Comparison of ENCODE assay signal across 1 cellular context in the genomic region with DNA sequence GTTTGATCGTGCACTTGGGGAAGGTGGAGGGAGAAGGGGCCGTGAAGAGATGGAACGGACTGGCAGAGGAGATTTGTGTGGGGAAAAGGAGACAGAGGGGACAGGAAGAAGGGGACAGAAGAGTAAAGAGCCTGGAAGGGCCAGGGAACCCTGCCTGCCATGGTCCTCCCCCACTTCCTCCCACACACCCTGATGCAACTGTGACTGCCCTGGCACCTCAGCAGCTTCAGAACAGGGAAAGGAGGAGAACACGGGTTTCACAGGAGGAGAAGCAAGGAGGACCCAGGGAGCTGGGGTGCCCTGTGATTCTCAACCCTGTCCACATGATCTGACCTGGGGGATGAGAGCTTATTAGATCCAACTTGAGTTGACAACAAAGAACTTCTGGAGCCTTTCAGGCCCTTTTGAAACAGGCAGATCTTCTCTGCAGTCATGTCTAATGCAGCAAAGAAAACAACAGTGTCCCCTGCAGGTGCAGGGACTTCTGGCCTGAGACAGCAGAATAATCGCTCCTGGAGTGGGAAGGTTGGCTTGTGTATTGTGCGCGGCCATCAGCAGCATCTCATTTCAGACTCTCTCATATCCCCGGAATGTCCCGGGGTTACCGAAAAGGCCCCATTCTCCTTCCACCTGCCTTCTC.
TF ChIP-seq lines count a peak whose summit lies in the region.

No MANE protein-coding gene starts in this region.

TF ChIP-seq in K562, 482 proteins besides CTCF, POLR2A, EP300 and RAD21:
- TF ChIP-seq YBX1 (IDR thresholded peaks at IDR 0.05): no peak
- TF ChIP-seq, protein P1, sequence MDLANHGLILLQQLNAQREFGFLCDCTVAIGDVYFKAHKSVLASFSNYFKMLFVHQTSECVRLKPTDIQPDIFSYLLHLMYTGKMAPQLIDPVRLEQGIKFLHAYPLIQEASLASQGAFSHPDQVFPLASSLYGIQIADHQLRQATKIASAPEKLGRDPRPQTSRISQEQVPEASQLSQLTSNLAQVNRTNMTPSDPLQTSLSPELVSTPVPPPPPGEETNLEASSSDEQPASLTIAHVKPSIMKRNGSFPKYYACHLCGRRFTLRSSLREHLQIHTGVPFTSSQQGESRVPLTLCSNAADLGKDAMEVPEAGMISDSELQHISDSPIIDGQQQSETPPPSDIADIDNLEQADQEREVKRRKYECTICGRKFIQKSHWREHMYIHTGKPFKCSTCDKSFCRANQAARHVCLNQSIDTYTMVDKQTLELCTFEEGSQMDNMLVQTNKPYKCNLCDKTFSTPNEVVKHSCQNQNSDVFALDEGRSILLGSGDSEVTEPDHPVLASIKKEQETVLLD (IDR thresholded peaks at IDR 0.05): no peak
- TF ChIP-seq, protein P2, sequence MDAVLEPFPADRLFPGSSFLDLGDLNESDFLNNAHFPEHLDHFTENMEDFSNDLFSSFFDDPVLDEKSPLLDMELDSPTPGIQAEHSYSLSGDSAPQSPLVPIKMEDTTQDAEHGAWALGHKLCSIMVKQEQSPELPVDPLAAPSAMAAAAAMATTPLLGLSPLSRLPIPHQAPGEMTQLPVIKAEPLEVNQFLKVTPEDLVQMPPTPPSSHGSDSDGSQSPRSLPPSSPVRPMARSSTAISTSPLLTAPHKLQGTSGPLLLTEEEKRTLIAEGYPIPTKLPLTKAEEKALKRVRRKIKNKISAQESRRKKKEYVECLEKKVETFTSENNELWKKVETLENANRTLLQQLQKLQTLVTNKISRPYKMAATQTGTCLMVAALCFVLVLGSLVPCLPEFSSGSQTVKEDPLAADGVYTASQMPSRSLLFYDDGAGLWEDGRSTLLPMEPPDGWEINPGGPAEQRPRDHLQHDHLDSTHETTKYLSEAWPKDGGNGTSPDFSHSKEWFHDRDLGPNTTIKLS (IDR thresholded peaks at IDR 0.05; ENCODE audit: borderline replicate concordance, low read depth): no peak
- TF ChIP-seq BHLHE40 (IDR thresholded peaks at IDR 0.05; ENCODE audit: low read length): no peak
- TF ChIP-seq ZNF57 (CRISPR knock-in tag; IDR thresholded peaks at IDR 0.05): no peak
- TF ChIP-seq ZNF778 (CRISPR knock-in tag; IDR thresholded peaks at IDR 0.05): no peak
- TF ChIP-seq, protein P3, sequence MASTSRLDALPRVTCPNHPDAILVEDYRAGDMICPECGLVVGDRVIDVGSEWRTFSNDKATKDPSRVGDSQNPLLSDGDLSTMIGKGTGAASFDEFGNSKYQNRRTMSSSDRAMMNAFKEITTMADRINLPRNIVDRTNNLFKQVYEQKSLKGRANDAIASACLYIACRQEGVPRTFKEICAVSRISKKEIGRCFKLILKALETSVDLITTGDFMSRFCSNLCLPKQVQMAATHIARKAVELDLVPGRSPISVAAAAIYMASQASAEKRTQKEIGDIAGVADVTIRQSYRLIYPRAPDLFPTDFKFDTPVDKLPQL (IDR thresholded peaks at IDR 0.05; ENCODE audit: extremely low read depth, insufficient read length): no peak
- TF ChIP-seq HNRNPL (IDR thresholded peaks at IDR 0.05; ENCODE audit: low read depth, low read length): no peak
- no peak for TF ChIP-seq TBP (optimal IDR thresholded peaks at IDR 0.05; ENCODE audit: low read depth, low read length)
- TF ChIP-seq, protein P4, sequence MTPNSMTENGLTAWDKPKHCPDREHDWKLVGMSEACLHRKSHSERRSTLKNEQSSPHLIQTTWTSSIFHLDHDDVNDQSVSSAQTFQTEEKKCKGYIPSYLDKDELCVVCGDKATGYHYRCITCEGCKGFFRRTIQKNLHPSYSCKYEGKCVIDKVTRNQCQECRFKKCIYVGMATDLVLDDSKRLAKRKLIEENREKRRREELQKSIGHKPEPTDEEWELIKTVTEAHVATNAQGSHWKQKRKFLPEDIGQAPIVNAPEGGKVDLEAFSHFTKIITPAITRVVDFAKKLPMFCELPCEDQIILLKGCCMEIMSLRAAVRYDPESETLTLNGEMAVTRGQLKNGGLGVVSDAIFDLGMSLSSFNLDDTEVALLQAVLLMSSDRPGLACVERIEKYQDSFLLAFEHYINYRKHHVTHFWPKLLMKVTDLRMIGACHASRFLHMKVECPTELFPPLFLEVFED (CRISPR knock-in tag; conservative IDR thresholded peaks at IDR 0.05): no peak
- no peak for TF ChIP-seq CTBP1 (IDR thresholded peaks at IDR 0.05; ENCODE audit: borderline replicate concordance)
- no peak for TF ChIP-seq SPI1 (IDR thresholded peaks at IDR 0.05; ENCODE audit: borderline replicate concordance, low read depth, low read length)
- TF ChIP-seq, protein P5, sequence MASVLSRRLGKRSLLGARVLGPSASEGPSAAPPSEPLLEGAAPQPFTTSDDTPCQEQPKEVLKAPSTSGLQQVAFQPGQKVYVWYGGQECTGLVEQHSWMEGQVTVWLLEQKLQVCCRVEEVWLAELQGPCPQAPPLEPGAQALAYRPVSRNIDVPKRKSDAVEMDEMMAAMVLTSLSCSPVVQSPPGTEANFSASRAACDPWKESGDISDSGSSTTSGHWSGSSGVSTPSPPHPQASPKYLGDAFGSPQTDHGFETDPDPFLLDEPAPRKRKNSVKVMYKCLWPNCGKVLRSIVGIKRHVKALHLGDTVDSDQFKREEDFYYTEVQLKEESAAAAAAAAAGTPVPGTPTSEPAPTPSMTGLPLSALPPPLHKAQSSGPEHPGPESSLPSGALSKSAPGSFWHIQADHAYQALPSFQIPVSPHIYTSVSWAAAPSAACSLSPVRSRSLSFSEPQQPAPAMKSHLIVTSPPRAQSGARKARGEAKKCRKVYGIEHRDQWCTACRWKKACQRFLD (CRISPR knock-in tag; IDR thresholded peaks at IDR 0.05): no peak
- TF ChIP-seq ZNF696 (CRISPR knock-in tag; conservative IDR thresholded peaks at IDR 0.05): no peak
- no peak for TF ChIP-seq SNIP1 (IDR thresholded peaks at IDR 0.05; ENCODE audit: low read depth)
- TF ChIP-seq ZNF561 (CRISPR knock-in tag; conservative IDR thresholded peaks at IDR 0.05): no peak
